1 cellular context compared by ENCODE assay signal in the genomic region with DNA sequence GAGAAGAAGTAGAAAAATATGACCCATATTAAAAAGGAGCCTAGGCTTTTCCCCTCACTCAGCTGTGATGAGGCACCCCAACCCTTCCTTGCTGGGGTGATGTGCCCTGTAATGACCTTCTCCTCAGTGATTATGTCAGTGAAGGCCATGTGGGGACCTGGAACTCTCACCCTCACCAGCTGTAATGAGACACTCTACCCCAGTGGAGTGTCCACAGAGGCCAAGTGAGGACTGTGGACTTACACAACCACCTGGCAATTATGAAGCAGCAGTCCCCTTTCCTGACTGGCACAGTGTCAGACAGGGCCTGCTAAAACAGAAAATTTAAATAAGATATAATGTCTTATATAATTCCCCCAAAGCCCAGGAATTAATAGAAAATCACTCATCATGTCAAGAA.
TF ChIP-seq lines count a peak whose summit lies in the region.

No MANE protein-coding gene starts in this region.

TF ChIP-seq in HepG2, 621 proteins besides CTCF, POLR2A, EP300 and RAD21:
- TF ChIP-seq CEBPB (IDR thresholded peaks at IDR 0.05; ENCODE audit: borderline replicate concordance, low read depth, low read length), result peak; percentile 11; the same call in 1 of the 2 replicates
- no peak for TF ChIP-seq ZNF713 (CRISPR knock-in tag; IDR thresholded peaks at IDR 0.05)
